30 cellular contexts compared by ENCODE assay signal in the genomic region with DNA sequence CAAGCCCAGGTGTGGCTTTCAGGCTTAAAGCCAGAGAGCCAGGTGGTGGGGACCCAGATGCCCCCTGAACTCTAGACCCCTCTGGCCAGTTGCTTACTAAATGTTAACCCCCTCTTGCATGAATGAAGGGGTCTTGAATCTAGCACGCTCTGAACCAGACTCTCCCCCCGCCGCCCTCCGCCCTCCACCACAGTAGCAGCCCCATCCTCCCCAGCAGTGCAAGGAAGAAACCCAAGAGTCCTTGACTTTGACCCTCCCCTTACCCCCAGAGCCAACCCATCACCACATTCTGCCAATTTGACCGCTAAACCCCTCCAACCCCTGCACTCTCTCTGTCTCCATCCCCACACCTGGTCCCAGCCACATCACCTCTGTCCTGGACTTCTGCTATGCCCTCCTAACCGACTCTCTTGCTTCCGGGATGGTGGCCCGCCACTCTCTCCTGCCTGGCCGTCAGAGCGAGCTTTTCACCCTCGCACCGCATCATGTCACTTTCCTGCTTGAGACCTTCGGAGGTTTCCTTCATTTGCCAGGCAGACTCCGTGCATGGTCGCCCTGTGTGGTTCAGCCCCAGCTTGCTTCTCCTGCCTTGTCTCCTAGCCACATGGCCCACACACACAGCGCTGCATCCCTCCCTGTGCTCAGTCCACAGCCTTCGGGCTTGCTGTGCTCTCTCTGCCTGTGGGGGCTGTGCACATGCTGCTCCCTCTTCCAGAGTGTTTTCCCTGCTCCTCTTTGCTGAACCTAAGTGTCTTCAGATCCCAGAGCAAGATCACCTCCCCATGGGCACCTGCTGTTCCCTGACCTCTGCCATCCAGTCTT.
"Had no signal": no experiment of that assay in that cellular context is flagged by ENCODE, and none has a peak within 500 bp of the region (broad histone marks: within the 10 kb centered on the region; RNA-seq: fewer than 3 reads in every experiment).

No MANE protein-coding gene starts in this region.

- H3K9me3 ChIP-seq: gastrocnemius medialis, ovary, right lobe of liver, testis, tibial artery, upper lobe of left lung, uterus had no signal

- H3K36me3 ChIP-seq: gastrocnemius medialis, ovary, right lobe of liver, tibial artery, upper lobe of left lung, uterus had no signal

- DNase-seq: dorsolateral prefrontal cortex; effector CD4-positive, alpha-beta T cell; foreskin fibroblast; gastrocnemius medialis; head of caudate nucleus; left ventricle myocardium superior; midbrain; naive thymus-derived CD4-positive, alpha-beta T cell; occipital lobe; ovary; posterior cingulate gyrus; right lobe of liver; small intestine; stimulated activated CD4-positive, alpha-beta T cell treated with anti-CD3 and anti-CD28 coated beads, Interleukin-12 subunit alpha, Interleukin-12 subunit beta, amount 100 ng/mL, for 4 hours; stimulated activated CD4-positive, alpha-beta T cell treated with anti-CD3 and anti-CD28 coated beads, Interleukin-1b, Interleukin-23, amount 100 ng/mL, for 48 hours; stimulated activated CD4-positive, alpha-beta T cell treated with anti-CD3 and anti-CD28 coated beads, Interleukin-4, amount 100 ng/mL, for 1 hour; stimulated activated CD8-positive, alpha-beta memory T cell treated with anti-CD3 and anti-CD28 coated beads, Interleukin-4, amount 100 ng/mL, for 48 hours; stimulated activated naive CD8-positive, alpha-beta T cell treated with anti-CD3 and anti-CD28 coated beads, Interleukin-15, Interleukin-2, amounts not matched to agents 100 U/mL and 50 U/mL, for 24 hours; substantia nigra; testis; tibial artery; uterus had no signal

- ATAC-seq: esophagus mucosa; gastrocnemius medialis; left ventricle myocardium superior; naive thymus-derived CD4-positive, alpha-beta T cell; stimulated activated naive CD8-positive, alpha-beta T cell treated with anti-CD3 and anti-CD28 coated beads, Interleukin-15, Interleukin-2, amounts not matched to agents 100 U/mL and 50 U/mL, for 24 hours had no signal

- H3K4me1 ChIP-seq: gastrocnemius medialis, testis, tibial artery, upper lobe of left lung, uterus had no signal

- H3K4me3 ChIP-seq: dorsolateral prefrontal cortex, gastrocnemius medialis, lung, ovary, right lobe of liver, testis, tibial artery, upper lobe of left lung, uterus had no signal

- H3K27ac Mint-ChIP-seq: memory B cell; naive thymus-derived CD4-positive, alpha-beta T cell had no signal

- H3K27ac ChIP-seq: dorsolateral prefrontal cortex, epithelial cell of prostate, gastrocnemius medialis, ovary, right lobe of liver, testis, tibial artery, upper lobe of left lung, uterus had no signal

- H3K27me3 ChIP-seq: dorsolateral prefrontal cortex, gastrocnemius medialis, ovary, right lobe of liver, testis, upper lobe of left lung, uterus had no signal

- H3K4me3 Mint-ChIP-seq: memory B cell; naive thymus-derived CD4-positive, alpha-beta T cell; nephron had no signal

- H3K4me1 Mint-ChIP-seq: memory B cell had no signal

- H3K36me3 Mint-ChIP-seq: memory B cell; naive thymus-derived CD4-positive, alpha-beta T cell had no signal

- FAIRE-seq: colon, keratinocyte, small intestine had no signal
